In genomic region chr9:37350486-37351190, GRCh38 we compare ENCODE assay signal across 19 cellular contexts.
DNase-seq lines count a peak whose midpoint lies in the region; ATAC-seq and TF ChIP-seq lines count a peak whose summit lies in the region.
"Had no signal": no experiment of that assay in that cellular context is flagged by ENCODE, and none has a peak within 500 bp of the region (broad histone marks: within the 10 kb centered on the region; RNA-seq: fewer than 3 reads in every experiment).

No MANE protein-coding gene starts in this region.

- peak; percentile 45 for ATAC-seq in activated CD8-positive, alpha-beta memory T cell treated with anti-CD3 and anti-CD28 coated beads, Interleukin-2, amount 10 ng/mL, durations not matched to agents 7 days and 5 days
- ATAC-seq in Panc1 (peak; percentile 62), GM19351 (IDR thresholded peaks at IDR 0.05; ENCODE audit: unreplicated experiment) (no peak)
- ATAC-seq: A549, sciatic nerve had no signal

- H3K4me3 ChIP-seq in Panc1 (ENCODE audit: low read depth in 2 of 2, low read length in 2 of 2) (no peak overlapping the region), epithelial cell of esophagus (ENCODE audit: low read length) (no peak overlapping the region)
- H3K4me3 ChIP-seq: A549, neural progenitor cell had no signal

- CTCF ChIA-PET in activated CD8-positive, alpha-beta memory T cell treated with anti-CD3 and anti-CD28 coated beads, Interleukin-2, amount 10 ng/mL, durations not matched to agents 7 days and 5 days (lab: Charles Lee), result interaction anchor here (1.1 to 1.2 kb wide), 2 partner anchors 10 to 316 kb away, joined by 3 read pairs; partner anchors contain the start of gene PAX5
- CTCF ChIA-PET in Panc1 (lab: Charles Lee), result interaction anchor here (0.5 to 0.6 kb wide), 2 partner anchors 20 to 65 kb away, joined by 5 to 10 read pairs; no protein-coding TSS in a partner anchor

- no peaks in the 10 kb centered on the region for H3K27me3 Mint-ChIP-seq in activated CD8-positive, alpha-beta memory T cell treated with anti-CD3 and anti-CD28 coated beads, Interleukin-2, amount 10 ng/mL, durations not matched to agents 7 days and 5 days
- H3K27me3 Mint-ChIP-seq: dendritic cell treated with granulocyte-macrophage colony-stimulating factor and Interleukin-4, amounts not matched to agents 40 ng/mL and 50 ng/mL, for 4 days; memory B cell; type B pancreatic cell had no signal

- no peak overlapping the region for H3K27ac Mint-ChIP-seq in activated CD8-positive, alpha-beta memory T cell treated with anti-CD3 and anti-CD28 coated beads, Interleukin-2, amount 10 ng/mL, durations not matched to agents 7 days and 5 days
- H3K27ac Mint-ChIP-seq: dendritic cell treated with granulocyte-macrophage colony-stimulating factor and Interleukin-4, amounts not matched to agents 40 ng/mL and 50 ng/mL, for 4 days; memory B cell; neural progenitor cell; type B pancreatic cell had no signal

- H3K36me3 ChIP-seq in Panc1 (ENCODE audit: control insufficient read depth, insufficient read depth, low read length), result no peaks in the 10 kb centered on the region
- H3K36me3 ChIP-seq: neural progenitor cell, WERI-Rb-1 had no signal

- H3K9me3 ChIP-seq in Panc1 (ENCODE audit: control insufficient read depth, insufficient read depth, low read depth, low read length), result no peaks in the 10 kb centered on the region
- H3K9me3 ChIP-seq: A549 had no signal

- H3K4me1 Mint-ChIP-seq in activated CD8-positive, alpha-beta memory T cell treated with anti-CD3 and anti-CD28 coated beads, Interleukin-2, amount 10 ng/mL, durations not matched to agents 7 days and 5 days, result peaks cover 8% of the 10 kb centered on the region
- H3K4me1 Mint-ChIP-seq: neural progenitor cell had no signal

- H3K27ac ChIP-seq in Panc1 (ENCODE audit: low read length), result no peak overlapping the region
- H3K27ac ChIP-seq: A549, neural progenitor cell, WERI-Rb-1 had no signal

- no peak for DNase-seq in activated CD8-positive, alpha-beta memory T cell treated with anti-CD3 and anti-CD28 coated beads, Interleukin-2, amount 10 ng/mL, durations not matched to agents 7 days and 5 days
- no peak for DNase-seq in activated CD8-positive, alpha-beta memory T cell treated with anti-CD3 and anti-CD28 coated beads, Interleukin-2, amount 50 U/mL, for 48 hours
- DNase-seq in Panc1 (ENCODE audit: low read depth, low spot score) (no peak), epithelial cell of esophagus (ENCODE audit: low read depth) (peak; percentile 95), renal cortical epithelial cell (ENCODE audit: low read depth) (peak; percentile 50), 8988T (no peak), SIG-M5 treated with dmso at 0.1 percent for 504 hours (lab: John Stamatoyannopoulos, UW; ENCODE audit: unreplicated experiment) (no peak)
- DNase-seq: activated CD8-positive, alpha-beta memory T cell treated with anti-CD3 and anti-CD28 coated beads, Interleukin-2, amount 50 U/mL, for 4 hours; GF-D8; NCI-H1105 treated with DMSO at 0.1 percent for 48 hours; stimulated activated CD4-positive, alpha-beta T cell treated with anti-CD3 and anti-CD28 coated beads, Interleukin-4, amount 100 ng/mL, for 1 hour; WERI-Rb-1 had no signal

- in situ Hi-C loops in Panc1 (cut with HindIII; ENCODE audit: low pct_unique_long_range_greater_than_20kb, low sequenced_read_pairs), result loop anchor here (5.0 kb wide), 1 partner anchor 48 kb away; no protein-coding TSS in a partner anchor

- no peak overlapping the region for H3K4me3 Mint-ChIP-seq in activated CD8-positive, alpha-beta memory T cell treated with anti-CD3 and anti-CD28 coated beads, Interleukin-2, amount 10 ng/mL, durations not matched to agents 7 days and 5 days
- H3K4me3 Mint-ChIP-seq: dendritic cell treated with granulocyte-macrophage colony-stimulating factor and Interleukin-4, amounts not matched to agents 40 ng/mL and 50 ng/mL, for 4 days; memory B cell; neural progenitor cell; type B pancreatic cell had no signal

- no peaks in the 10 kb centered on the region for H3K27me3 ChIP-seq in Panc1 (ENCODE audit: control insufficient read depth, insufficient read depth, low read length)
- H3K27me3 ChIP-seq: neural progenitor cell had no signal

- no peak for TF ChIP-seq CTCF in Panc1 (IDR thresholded peaks at IDR 0.05)
- no peak for TF ChIP-seq CTCF in epithelial cell of esophagus (IDR thresholded peaks at IDR 0.05; ENCODE audit: insufficient read depth, low read depth, low read length, missing control alignments)

- no peaks in the 10 kb centered on the region for H3K4me1 ChIP-seq in Panc1 (ENCODE audit: control insufficient read depth, insufficient read depth, low read length)
- H3K4me1 ChIP-seq: A549, neural progenitor cell had no signal

- no TSS peak for BruUV-seq in Panc1 (replicated peaks; lab: Mats Ljungman, UMichigan)

- no peaks in the 10 kb centered on the region for H3K9me3 Mint-ChIP-seq in activated CD8-positive, alpha-beta memory T cell treated with anti-CD3 and anti-CD28 coated beads, Interleukin-2, amount 10 ng/mL, durations not matched to agents 7 days and 5 days (ENCODE audit: low read depth)
- H3K9me3 Mint-ChIP-seq: dendritic cell treated with granulocyte-macrophage colony-stimulating factor and Interleukin-4, amounts not matched to agents 40 ng/mL and 50 ng/mL, for 4 days; memory B cell; neural progenitor cell; type B pancreatic cell had no signal

- H3K36me3 Mint-ChIP-seq in activated CD8-positive, alpha-beta memory T cell treated with anti-CD3 and anti-CD28 coated beads, Interleukin-2, amount 10 ng/mL, durations not matched to agents 7 days and 5 days, result peaks cover 24% of the 10 kb centered on the region

- intact Hi-C loops in Panc1 (cut with micrococcal nuclease; ENCODE audit: unreplicated experiment), result no loop called here

- POLR2A ChIA-PET in Panc1 (lab: Charles Lee), result interaction anchor here (0.5 kb wide), 1 partner anchor 62 kb away, joined by 5 read pairs; no protein-coding TSS in a partner anchor

Comparison
In these comparisons a context has a peak if more than half of its experiments do, and no peak if none do; other contexts are left out.
1. DNase-seq: peak in epithelial cell of esophagus (single experiment) and renal cortical epithelial cell (single experiment); none in activated CD8-positive, alpha-beta memory T cell treated with anti-CD3 and anti-CD28 coated beads, Interleukin-2, amount 10 ng/mL, durations not matched to agents 7 days and 5 days (single experiment), activated CD8-positive, alpha-beta memory T cell treated with anti-CD3 and anti-CD28 coated beads, Interleukin-2, amount 50 U/mL, for 48 hours (single experiment), Panc1 (single experiment), 8988T (single experiment) and SIG-M5 treated with dmso at 0.1 percent for 504 hours (single experiment).